In the genomic region with DNA sequence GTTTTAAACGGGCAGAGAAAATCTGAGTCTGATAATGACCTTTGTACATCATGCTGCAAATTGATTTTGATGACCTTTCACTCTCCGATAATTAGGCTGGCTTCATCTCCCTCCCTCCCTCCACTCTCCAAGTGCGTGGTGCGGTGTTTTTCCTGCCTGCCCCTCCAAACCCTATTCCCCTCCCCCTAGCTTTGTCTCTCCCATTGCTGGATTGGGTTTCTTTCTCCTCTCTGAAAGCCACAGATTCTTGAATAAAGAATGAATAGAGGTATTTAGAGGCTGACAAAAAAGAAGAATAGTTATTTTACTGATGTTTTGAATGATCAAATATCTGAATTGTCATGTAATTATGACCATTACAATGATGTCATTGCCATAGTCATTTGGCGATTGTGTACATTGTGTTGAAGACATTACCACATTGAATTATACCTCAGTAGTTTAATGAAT, we compare ENCODE assay signal across 13 cellular contexts.
A peak's percentile ranks its signal among the peaks of the same experiment; 100 is the strongest.
DNase-seq lines count a peak whose midpoint lies in the region; ATAC-seq lines count a peak whose summit lies in the region.
"Had no signal": no experiment of that assay in that cellular context is flagged by ENCODE, and none has a peak within 500 bp of the region (broad histone marks: within the 10 kb centered on the region; RNA-seq: fewer than 3 reads in every experiment).

No MANE protein-coding gene starts in this region.

- intact Hi-C loops in activated CD4-positive, alpha-beta T cell treated with anti-CD3 and anti-CD28 coated beads, Interleukin-2, amount 10 ng/mL, durations not matched to agents 24 days and 14 days (cut with micrococcal nuclease), result no loop called here

- no peak overlapping the region for H3K4me3 Mint-ChIP-seq in activated CD4-positive, alpha-beta T cell treated with anti-CD3 and anti-CD28 coated beads, Interleukin-2, amount 10 ng/mL, durations not matched to agents 24 days and 14 days
- H3K4me3 Mint-ChIP-seq: stimulated activated effector memory CD8-positive, alpha-beta T cell treated with anti-CD3 and anti-CD28 coated beads, Interleukin-12 subunit alpha, Interleukin-12 subunit beta, amount 100 ng/mL, for 72 hours had no signal

- H3K27ac Mint-ChIP-seq in activated CD4-positive, alpha-beta T cell treated with anti-CD3 and anti-CD28 coated beads, Interleukin-2, amount 10 ng/mL, durations not matched to agents 24 days and 14 days, result no peak overlapping the region
- H3K27ac Mint-ChIP-seq: stimulated activated effector memory CD8-positive, alpha-beta T cell treated with anti-CD3 and anti-CD28 coated beads, Interleukin-12 subunit alpha, Interleukin-12 subunit beta, amount 100 ng/mL, for 72 hours had no signal

- H3K27me3 Mint-ChIP-seq in activated CD4-positive, alpha-beta T cell treated with anti-CD3 and anti-CD28 coated beads, Interleukin-2, amount 10 ng/mL, durations not matched to agents 24 days and 14 days, result no peaks in the 10 kb centered on the region

- H3K9me3 Mint-ChIP-seq in activated CD4-positive, alpha-beta T cell treated with anti-CD3 and anti-CD28 coated beads, Interleukin-2, amount 10 ng/mL, durations not matched to agents 24 days and 14 days, result no peaks in the 10 kb centered on the region

- H3K4me1 Mint-ChIP-seq in activated CD4-positive, alpha-beta T cell treated with anti-CD3 and anti-CD28 coated beads, Interleukin-2, amount 10 ng/mL, durations not matched to agents 24 days and 14 days, result no peaks in the 10 kb centered on the region
- H3K4me1 Mint-ChIP-seq: stimulated activated effector memory CD8-positive, alpha-beta T cell treated with anti-CD3 and anti-CD28 coated beads, Interleukin-12 subunit alpha, Interleukin-12 subunit beta, amount 100 ng/mL, for 72 hours had no signal

- H3K36me3 Mint-ChIP-seq in activated CD4-positive, alpha-beta T cell treated with anti-CD3 and anti-CD28 coated beads, Interleukin-2, amount 10 ng/mL, durations not matched to agents 24 days and 14 days (ENCODE audit: low read depth), result no peaks in the 10 kb centered on the region
- H3K36me3 Mint-ChIP-seq: stimulated activated effector memory CD8-positive, alpha-beta T cell treated with anti-CD3 and anti-CD28 coated beads, Interleukin-12 subunit alpha, Interleukin-12 subunit beta, amount 100 ng/mL, for 72 hours had no signal

- peak; percentile 95 for ATAC-seq in left lobe of liver
- ATAC-seq: stimulated activated effector memory CD8-positive, alpha-beta T cell treated with anti-CD3 and anti-CD28 coated beads, Interleukin-12 subunit alpha, Interleukin-12 subunit beta, amount 100 ng/mL, for 72 hours had no signal

- DNase-seq in Ammon's horn (ENCODE audit: low spot score) (peak; percentile 16), HT-29 (ENCODE audit: low spot score) (peak; percentile 45), NCI-H82 treated with DMSO at 0.1 percent for 48 hours (lab: John Stamatoyannopoulos, UW; ENCODE audit: unreplicated experiment) (peak; percentile 24), left lobe of liver (ENCODE audit: low spot score) (peak; percentile 51), pons (ENCODE audit: low spot score) (no peak), NOMO-1 treated with DMSO at 0.1 percent for 48 hours (lab: John Stamatoyannopoulos, UW; ENCODE audit: unreplicated experiment) (no peak), kidney tubule cell (ENCODE audit: low spot score) (no peak)
- DNase-seq in activated CD4-positive, alpha-beta T cell treated with anti-CD3 and anti-CD28 coated beads, Interleukin-2, amount 10 ng/mL, durations not matched to agents 24 days and 14 days, result no peak
- DNase-seq: activated naive CD4-positive, alpha-beta T cell treated with Interleukin-2 at 50 U/mL for 16 hours; NCI-H2029 treated with DMSO at 0.1 percent for 48 hours; ovary; stimulated activated CD4-positive, alpha-beta T cell treated with anti-CD3 and anti-CD28 coated beads, Interleukin-1b, Interleukin-23, amount 100 ng/mL, for 48 hours had no signal

Comparison
In these comparisons a context has a peak if more than half of its experiments do, and no peak if none do; other contexts are left out.
1. DNase-seq: peak in Ammon's horn (single experiment), HT-29 (single experiment), NCI-H82 treated with DMSO at 0.1 percent for 48 hours (single experiment) and left lobe of liver (single experiment); none in pons (single experiment), NOMO-1 treated with DMSO at 0.1 percent for 48 hours (single experiment), kidney tubule cell (single experiment) and activated CD4-positive, alpha-beta T cell treated with anti-CD3 and anti-CD28 coated beads, Interleukin-2, amount 10 ng/mL, durations not matched to agents 24 days and 14 days (single experiment).